Comparison of ENCODE assay signal across 16 cellular contexts in genomic region chr7:158771213-158771817, GRCh38.
"Had no signal": no experiment of that assay in that cellular context is flagged by ENCODE, and none has a peak within 500 bp of the region (broad histone marks: within the 10 kb centered on the region; RNA-seq: fewer than 3 reads in every experiment).

No MANE protein-coding gene starts in this region.

- H3K4me1 Mint-ChIP-seq: memory B cell had no signal

- H3K27me3 ChIP-seq: adrenal gland, breast epithelium, heart right ventricle, tibial artery had no signal

- H3K36me3 ChIP-seq: breast epithelium had no signal

- ATAC-seq: activated T-helper 17 cell treated with anti-CD3 and anti-CD28 coated beads, Interleukin-2, amount 50 U/mL, for 72 hours; heart right ventricle; SK-N-SH treated with all-trans-retinoic acid at 6 μM for 48 hours had no signal

- H3K27ac Mint-ChIP-seq: activated CD4-positive, alpha-beta memory T cell treated with anti-CD3 and anti-CD28 coated beads for 36 hours; activated T-helper 17 cell treated with anti-CD3 and anti-CD28 coated beads, Interleukin-2, amount 50 U/mL, for 72 hours; immature natural killer cell; memory B cell; progenitor cell of endocrine pancreas had no signal

- DNase-seq: activated CD4-positive, alpha-beta memory T cell treated with anti-CD3 and anti-CD28 coated beads for 36 hours; activated naive CD4-positive, alpha-beta T cell treated with Interleukin-2 at 50 U/mL for 16 hours; activated T-cell treated with anti-CD3 and anti-CD28 coated beads, Interleukin-2, amount 50 U/mL, for 1 hour; adrenal gland; heart right ventricle; immature natural killer cell; kidney glomerular epithelial cell; T-helper 1 cell; T1000; tibial artery had no signal

- H3K4me3 ChIP-seq: adrenal gland, breast epithelium, coronary artery, heart right ventricle, tibial artery had no signal

- H3K9me3 ChIP-seq: adrenal gland, breast epithelium, heart right ventricle, tibial artery had no signal

- H3K9me3 Mint-ChIP-seq: activated CD4-positive, alpha-beta memory T cell treated with anti-CD3 and anti-CD28 coated beads for 36 hours; activated T-helper 17 cell treated with anti-CD3 and anti-CD28 coated beads, Interleukin-2, amount 50 U/mL, for 72 hours; immature natural killer cell; memory B cell had no signal

- H3K27ac ChIP-seq: adrenal gland, breast epithelium, coronary artery, heart right ventricle, tibial artery had no signal

- H3K4me3 Mint-ChIP-seq: activated CD4-positive, alpha-beta memory T cell treated with anti-CD3 and anti-CD28 coated beads for 36 hours; activated T-helper 17 cell treated with anti-CD3 and anti-CD28 coated beads, Interleukin-2, amount 50 U/mL, for 72 hours; immature natural killer cell; memory B cell had no signal

- H3K27me3 Mint-ChIP-seq: activated CD4-positive, alpha-beta memory T cell treated with anti-CD3 and anti-CD28 coated beads for 36 hours; activated T-helper 17 cell treated with anti-CD3 and anti-CD28 coated beads, Interleukin-2, amount 50 U/mL, for 72 hours; memory B cell; progenitor cell of endocrine pancreas had no signal

- H3K4me1 ChIP-seq: adrenal gland, breast epithelium, heart right ventricle, tibial artery had no signal
